1 cellular context compared by ENCODE assay signal in the genomic region with DNA sequence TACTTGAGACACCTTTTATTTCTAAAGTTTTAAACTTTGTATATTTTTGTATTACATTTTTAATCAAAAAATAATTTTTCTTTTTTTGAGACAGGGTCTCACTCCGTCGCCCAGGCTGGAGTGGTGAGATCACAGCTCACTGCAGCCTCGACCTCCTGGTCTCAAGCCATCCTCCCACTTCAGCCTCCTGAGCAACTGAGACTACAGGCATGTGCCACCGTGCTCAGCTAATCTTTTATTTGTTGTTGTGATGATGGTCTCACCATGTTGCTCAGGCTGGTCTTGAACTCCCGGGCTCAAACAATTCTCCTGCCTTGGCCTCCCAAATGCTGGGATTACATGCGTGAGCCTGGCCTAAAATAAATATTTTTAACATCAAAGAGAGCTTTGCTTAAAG.
TF ChIP-seq lines count a peak whose summit lies in the region.

No MANE protein-coding gene starts in this region.

TF ChIP-seq in HepG2, 621 proteins besides CTCF, POLR2A, EP300 and RAD21 (continued from another document):
- TF ChIP-seq, protein P1, sequence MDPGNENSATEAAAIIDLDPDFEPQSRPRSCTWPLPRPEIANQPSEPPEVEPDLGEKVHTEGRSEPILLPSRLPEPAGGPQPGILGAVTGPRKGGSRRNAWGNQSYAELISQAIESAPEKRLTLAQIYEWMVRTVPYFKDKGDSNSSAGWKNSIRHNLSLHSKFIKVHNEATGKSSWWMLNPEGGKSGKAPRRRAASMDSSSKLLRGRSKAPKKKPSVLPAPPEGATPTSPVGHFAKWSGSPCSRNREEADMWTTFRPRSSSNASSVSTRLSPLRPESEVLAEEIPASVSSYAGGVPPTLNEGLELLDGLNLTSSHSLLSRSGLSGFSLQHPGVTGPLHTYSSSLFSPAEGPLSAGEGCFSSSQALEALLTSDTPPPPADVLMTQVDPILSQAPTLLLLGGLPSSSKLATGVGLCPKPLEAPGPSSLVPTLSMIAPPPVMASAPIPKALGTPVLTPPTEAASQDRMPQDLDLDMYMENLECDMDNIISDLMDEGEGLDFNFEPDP (CRISPR knock-in tag; conservative IDR thresholded peaks at IDR 0.05) = 0 out of 2 replicates have a peak, but pooled peaks have one; percentile 84
- TF ChIP-seq CEBPB (IDR thresholded peaks at IDR 0.05; ENCODE audit: borderline replicate concordance, low read depth, low read length) (no peak), TOPORS (CRISPR knock-in tag; IDR thresholded peaks at IDR 0.05) (no peak), ZNF225 (CRISPR knock-in tag; IDR thresholded peaks at IDR 0.05) (no peak)
